ENCODE assay signal across 1 cellular context in genomic region chr1:23362218-23362713, GRCh38.
TF ChIP-seq lines count a peak whose summit lies in the region.

No MANE protein-coding gene starts in this region.

TF ChIP-seq in GM12878, 131 proteins besides CTCF, POLR2A, EP300 and RAD21:
- TF ChIP-seq ZBED1 (IDR thresholded peaks at IDR 0.05; ENCODE audit: borderline replicate concordance) (no peak), ZBTB40 (IDR thresholded peaks at IDR 0.05; ENCODE audit: borderline replicate concordance) (no peak), E2F4 (IDR thresholded peaks at IDR 0.05; ENCODE audit: low read depth, low read length) (no peak), IKZF1 (conservative IDR thresholded peaks at IDR 0.05) (no peak), ZNF274 (IDR thresholded peaks at IDR 0.05; ENCODE audit: insufficient read depth, insufficient read length) (peak; percentile 23), KLF5 (IDR thresholded peaks at IDR 0.05; ENCODE audit: partially characterized antibody) (peak; percentile 90), MLLT1 (IDR thresholded peaks at IDR 0.05) (no peak), CBX3 (IDR thresholded peaks at IDR 0.05; ENCODE audit: borderline replicate concordance, low read depth) (0 out of 2 replicates have a peak, but pooled peaks have one; percentile 60), ZZZ3 (IDR thresholded peaks at IDR 0.05; ENCODE audit: control insufficient read depth, insufficient read length, low read depth) (no peak), NFIC (IDR thresholded peaks at IDR 0.05; ENCODE audit: low read depth, low read length) (no peak), CBX5 (IDR thresholded peaks at IDR 0.05; ENCODE audit: low read depth) (peak; percentile 85), REST (IDR thresholded peaks at IDR 0.05; ENCODE audit: low read depth, low read length) (no peak), ZNF217 (IDR thresholded peaks at IDR 0.05) (0 out of 2 replicates have a peak, but pooled peaks have one; percentile 23), PKNOX1 (IDR thresholded peaks at IDR 0.05) (no peak)
